Comparison of ENCODE assay signal across 8 cellular contexts in the genomic region with DNA sequence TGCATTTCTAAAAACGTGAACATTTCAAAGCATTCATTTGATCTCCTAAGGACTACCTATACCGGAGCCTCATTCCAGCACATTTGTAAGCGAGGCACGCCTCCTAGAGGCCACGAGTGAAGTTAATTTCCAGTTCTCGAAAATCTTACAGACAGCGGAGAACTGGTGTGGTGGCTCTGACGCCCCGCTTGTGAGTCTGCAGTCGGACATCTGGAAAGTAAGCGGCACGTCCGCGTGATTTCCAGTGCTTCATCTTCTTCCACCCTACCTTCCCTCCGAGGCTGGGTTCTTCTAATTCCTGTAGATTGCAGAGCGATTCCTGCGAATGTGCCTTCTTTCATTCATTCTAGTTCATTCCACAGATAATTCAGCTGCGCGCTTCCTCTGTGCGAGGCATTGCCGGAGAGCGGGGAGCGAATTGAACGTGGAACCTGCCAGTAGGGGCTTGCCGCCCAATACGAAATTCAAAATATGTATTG. TPM values are rescaled to one million over a fixed set of nuclear protein-coding genes. Genes with fewer than 3 reads are reported as not detected.
DNase-seq lines count a peak whose midpoint lies in the region; ATAC-seq and TF ChIP-seq lines count a peak whose summit lies in the region.

No MANE protein-coding gene starts in this region.

- TF ChIP-seq POLR2A in gastroesophageal sphincter (IDR thresholded peaks at IDR 0.05) = no peak
- no peak for TF ChIP-seq POLR2A in suprapubic skin (IDR thresholded peaks at IDR 0.05)

- DNase-seq in GOT3 (lab: John Stamatoyannopoulos, UW) (peak; percentile 49), SHP77 (lab: John Stamatoyannopoulos, UW) (peak; percentile 91), non-pigmented ciliary epithelial cell (ENCODE audit: low read depth) (peak; percentile 79), suprapubic skin (ENCODE audit: low spot score in 2 of 2) (peak; percentile 84 to 85)
- DNase-seq in activated naive CD4-positive, alpha-beta T cell (lab: John Stamatoyannopoulos, UW) = peak; percentile 29 to 68 (median 43)

- TF ChIP-seq EP300 in gastroesophageal sphincter (IDR thresholded peaks at IDR 0.05) (no peak), suprapubic skin (IDR thresholded peaks at IDR 0.05) (no peak)

- peak overlapping the region; percentile 58 to 61 for H3K4me3 ChIP-seq in gastroesophageal sphincter
- H3K4me3 ChIP-seq in suprapubic skin = peak overlapping the region; percentile 71

- WGBS in gastroesophageal sphincter (ENCODE audit: low coverage in 1 of 2), 2 donors = 0 to 1% methylated on average over 12 to 21 of the region's 26 CpGs
- under 1% methylated on average over 26 of the region's 26 CpGs for WGBS in suprapubic skin

- H3K27me3 ChIP-seq in gastroesophageal sphincter (no peaks in the 10 kb centered on the region), suprapubic skin (no peaks in the 10 kb centered on the region)

- peaks cover 4% of the 10 kb centered on the region; the same call in 1 of the 2 replicates for H3K4me1 ChIP-seq in ES-I3 (ENCODE audit: insufficient read depth, low read length)
- peaks cover 3 to 41% (median 4%) of the 10 kb centered on the region in 3 donors for H3K4me1 ChIP-seq in gastroesophageal sphincter
- peaks cover 27% of the 10 kb centered on the region for H3K4me1 ChIP-seq in suprapubic skin

- H3K9ac ChIP-seq in ES-I3 (ENCODE audit: low read depth, low read length) = peak overlapping the region; percentile 83

- peak overlapping the region; percentile 39 to 83 (median 78) for H3K27ac ChIP-seq in gastroesophageal sphincter
- H3K27ac ChIP-seq in suprapubic skin = peak overlapping the region; percentile 52

- TF ChIP-seq CTCF in LNCAP (IDR thresholded peaks at IDR 0.05) (peak; percentile 74), gastroesophageal sphincter (IDR thresholded peaks at IDR 0.05) (peak; percentile 63 to 84 (median 83)), suprapubic skin (IDR thresholded peaks at IDR 0.05) (peak; percentile 59 to 71)

- H3K36me3 ChIP-seq in ES-I3 (ENCODE audit: insufficient read depth, low read length) = peaks cover 7% of the 10 kb centered on the region
- H3K36me3 ChIP-seq in gastroesophageal sphincter = peaks cover 0 to 19% of the 10 kb centered on the region in 2 donors
- H3K36me3 ChIP-seq in suprapubic skin = peaks cover 14% of the 10 kb centered on the region

- peak; percentile 83 for ATAC-seq in gastroesophageal sphincter

- H3K9me3 ChIP-seq in ES-I3 (ENCODE audit: control insufficient read depth, insufficient read depth, low read length) (no peaks in the 10 kb centered on the region), gastroesophageal sphincter (no peaks in the 10 kb centered on the region), suprapubic skin (no peaks in the 10 kb centered on the region)

RNA-seq across cellular contexts. Expression of a gene that starts 0.8 kb away (rescaled TPM):
- total RNA-seq in gastroesophageal sphincter (10 to 100 TPM in 1 of 4 donors, 1 to 10 TPM in 3; 8.1 to 11.2 (median 9.0) TPM), suprapubic skin (10 to 100 TPM in 2 of 4 donors, 1 to 10 TPM in 2; 8.5 to 14.6 (median 11.0) TPM)

Comparison
In these comparisons a context has a peak if more than half of its experiments do, and no peak if none do; other contexts are left out.
1. Peak in every context shown above with its lines: DNase-seq, ATAC-seq, H3K4me3 ChIP-seq and H3K27ac ChIP-seq.